ENCODE assay signal across 8 cellular contexts in the genomic region with DNA sequence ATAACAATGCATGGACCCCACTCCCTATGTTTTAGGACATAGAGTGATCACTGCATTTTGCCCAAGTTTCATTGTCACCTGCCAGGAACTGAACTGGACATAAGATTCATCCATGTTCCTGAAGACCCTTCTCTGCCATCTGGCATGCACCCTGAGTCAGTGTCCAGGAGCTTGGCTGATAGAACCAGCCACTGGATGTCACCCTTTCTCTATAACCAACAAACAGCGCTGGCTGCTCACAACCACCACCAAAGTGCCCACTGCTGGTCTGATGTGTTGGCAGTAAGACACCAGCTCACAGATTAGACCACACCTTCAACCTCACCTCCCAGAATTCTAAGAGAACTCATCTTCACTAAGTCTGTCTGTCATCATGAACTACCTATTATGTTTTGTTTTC.
DNase-seq lines count a peak whose midpoint lies in the region; ATAC-seq, FAIRE-seq and TF ChIP-seq lines count a peak whose summit lies in the region.

No MANE protein-coding gene starts in this region.

- H3K14ac ChIP-seq in neuronal stem cell (ENCODE audit: low read length), result no peak overlapping the region

- CTCF ChIA-PET in A549 (lab: Yijun Ruan, JAX), result interaction anchor here (0.8 kb wide), 1 partner anchor 272 kb away, joined by 4 read pairs; no protein-coding TSS in a partner anchor

- WGBS in A549 (ENCODE audit: missing lambda C conversion rate), result 0% methylated on average over 1 of the region's 1 CpG
- WGBS in neuronal stem cell (ENCODE audit: extremely low coverage in 2 of 2, insufficient read length in 2 of 2, insufficient replicate concordance in 1 of 2), 2 donors, result no CpG with 5 or more reads among the region's 1 CpG

- H2AFZ ChIP-seq in neuronal stem cell (ENCODE audit: low read length), result no peak overlapping the region

- peak; percentile 17 to 45 for DNase-seq in A549 (ENCODE audit: low read depth in 1 of 2, low spot score in 1 of 2)
- DNase-seq in H4 (ENCODE audit: low spot score), result peak; percentile 37
- DNase-seq in NCI-H2227 (lab: John Stamatoyannopoulos, UW; ENCODE audit: unreplicated experiment), result peak; percentile 35
- peak; percentile 29 for DNase-seq in cerebellum (ENCODE audit: low spot score)
- DNase-seq in neuronal stem cell (ENCODE audit: low spot score), result peak; percentile 5
- DNase-seq in GM19238 (ENCODE audit: insufficient read length, low spot score), result no peak
- DNase-seq in stimulated activated CD4-positive, alpha-beta T cell treated with anti-CD3 and anti-CD28 coated beads, Interleukin-4, amount 100 ng/mL, for 24 hours, result no peak

- no peak overlapping the region for H3K9ac ChIP-seq in neuronal stem cell (ENCODE audit: low read depth, low read length, poor library complexity)

- H3K4ac ChIP-seq in neuronal stem cell (ENCODE audit: low read length), result no peak overlapping the region

- peak; percentile 29; the same call in 1 of the 3 replicates for TF ChIP-seq CTCF in A549 (IDR thresholded peaks at IDR 0.05)

- no peak overlapping the region for H2BK12ac ChIP-seq in neuronal stem cell (ENCODE audit: low read length)

- H3K9me3 ChIP-seq in A549 (no peaks in the 10 kb centered on the region), neuronal stem cell (replicated peaks in 1 of 2; ENCODE audit: control insufficient read depth in 2 of 2, insufficient read depth in 1 of 2, low read depth in 1 of 2, low read length in 2 of 2) (no peaks in the 10 kb centered on the region)

- H2BK5ac ChIP-seq in neuronal stem cell (ENCODE audit: low read length), result no peak overlapping the region

- H3K4me3 ChIP-seq in A549, result no peak overlapping the region
- H3K4me3 ChIP-seq in neuronal stem cell (ENCODE audit: low read length in 2 of 2), result no peak overlapping the region

- H2BK15ac ChIP-seq in neuronal stem cell (ENCODE audit: low read length), result no peak overlapping the region

- FAIRE-seq in A549 (lab: Jason Lieb, UNC), result no peak

- POLR2A ChIA-PET in A549 (lab: Yijun Ruan, JAX), result no interaction called here

- no peak overlapping the region for H2BK120ac ChIP-seq in neuronal stem cell (ENCODE audit: low read depth, low read length)

- TF ChIP-seq EP300 in A549 (IDR thresholded peaks at IDR 0.05), result no peak

- no peak overlapping the region for H3K18ac ChIP-seq in neuronal stem cell (ENCODE audit: low read length)

- no peaks in the 10 kb centered on the region for H3K79me1 ChIP-seq in neuronal stem cell (ENCODE audit: low read depth, low read length)

- peak; percentile 44 to 57; a peak in 4 of 5 replicates for TF ChIP-seq RAD21 in A549 (conservative IDR thresholded peaks at IDR 0.05 in 1 of 2, IDR thresholded peaks at IDR 0.05 in 1 of 2)

- H3K27ac ChIP-seq in A549 (no peak overlapping the region), neuronal stem cell (replicated peaks; ENCODE audit: low read length) (no peak overlapping the region)

- H3K4me1 ChIP-seq in A549, result no peaks in the 10 kb centered on the region
- peaks cover 0 to 1% of the 10 kb centered on the region in 2 donors for H3K4me1 ChIP-seq in neuronal stem cell (ENCODE audit: control insufficient read depth in 2 of 2, insufficient read depth in 1 of 2, low read depth in 1 of 2, low read length in 2 of 2)

- TF ChIP-seq POLR2A in A549 (IDR thresholded peaks at IDR 0.05; ENCODE audit: low read length), result no peak

- peak; percentile 89 to 95 for ATAC-seq in A549
- ATAC-seq in HG02973 (IDR thresholded peaks at IDR 0.05; ENCODE audit: unreplicated experiment), result no peak

- no peaks in the 10 kb centered on the region for H3K27me3 ChIP-seq in neuronal stem cell (ENCODE audit: control insufficient read depth in 3 of 3, insufficient read depth in 3 of 3, low read depth in 1 of 3, low read length in 3 of 3)

- H3K36me3 ChIP-seq in neuronal stem cell (replicated peaks in 1 of 2; ENCODE audit: control insufficient read depth in 2 of 2, insufficient read depth in 2 of 2, low read length in 2 of 2), result no peaks in the 10 kb centered on the region

- H4K8ac ChIP-seq in neuronal stem cell (ENCODE audit: low read depth, low read length), result no peak overlapping the region

- H3K4me2 ChIP-seq in A549 (no peak overlapping the region), neuronal stem cell (ENCODE audit: insufficient read depth, low read length, poor library complexity, severe bottlenecking) (no peak overlapping the region)

- H3K23ac ChIP-seq in neuronal stem cell (ENCODE audit: low read depth, low read length, poor library complexity), result no peak overlapping the region

- no peak overlapping the region for H4K91ac ChIP-seq in neuronal stem cell (ENCODE audit: low read depth, low read length, poor library complexity)

- H2AK5ac ChIP-seq in neuronal stem cell (ENCODE audit: low read depth, low read length), result no peak overlapping the region

TF ChIP-seq in A549, 52 proteins besides CTCF, POLR2A, EP300 and RAD21:
- TF ChIP-seq CHD4 (IDR thresholded peaks at IDR 0.05; ENCODE audit: borderline replicate concordance), result no peak
- no peak for TF ChIP-seq HEYL (CRISPR knock-in tag; IDR thresholded peaks at IDR 0.05)
- no peak for TF ChIP-seq CHD2 (IDR thresholded peaks at IDR 0.05; ENCODE audit: low read length, partially characterized antibody)
- peak; percentile 28; the same call in 1 of the 3 replicates for TF ChIP-seq SMC3 (IDR thresholded peaks at IDR 0.05)

Comparison
In these comparisons a context has a peak if more than half of its experiments do, and no peak if none do; other contexts are left out.
1. DNase-seq: peak in A549 (2 of 2), H4 (single experiment), NCI-H2227 (single experiment), cerebellum (single experiment) and neuronal stem cell (single experiment); none in GM19238 (single experiment) and stimulated activated CD4-positive, alpha-beta T cell treated with anti-CD3 and anti-CD28 coated beads, Interleukin-4, amount 100 ng/mL, for 24 hours (single experiment).